ENCODE assay signal across 16 cellular contexts in genomic region chr9:105403552-105404246, GRCh38. TPM values are rescaled to one million over a fixed set of nuclear protein-coding genes. Genes with fewer than 3 reads are reported as not detected.
DNase-seq lines count a peak whose midpoint lies in the region; ATAC-seq and TF ChIP-seq lines count a peak whose summit lies in the region.
"Had no signal": no experiment of that assay in that cellular context is flagged by ENCODE, and none has a peak within 500 bp of the region (broad histone marks: within the 10 kb centered on the region; RNA-seq: fewer than 3 reads in every experiment).

No MANE protein-coding gene starts in this region.

- peaks cover 3% of the 10 kb centered on the region; the same call in 1 of the 2 replicates for H3F3A ChIP-seq in OCI-LY1 (ENCODE audit: insufficient read depth, low read length)
- peaks cover 20% of the 10 kb centered on the region for H3F3A ChIP-seq in neural progenitor cell (ENCODE audit: low read depth)

- H3K27me3 Mint-ChIP-seq in glutamatergic neuron (ENCODE audit: unreplicated experiment), result peaks cover 5% of the 10 kb centered on the region
- peaks cover 2% of the 10 kb centered on the region for H3K27me3 Mint-ChIP-seq in neural progenitor cell (ENCODE audit: insufficient read depth, low read depth)
- peaks cover 56% of the 10 kb centered on the region for H3K27me3 Mint-ChIP-seq in activated CD4-positive, alpha-beta T cell treated with anti-CD3 and anti-CD28 coated beads, Interleukin-2, amount 10 ng/mL, durations not matched to agents 7 days and 5 days

- H3K4me3 Mint-ChIP-seq in glutamatergic neuron (ENCODE audit: unreplicated experiment), result no peak overlapping the region
- no peak overlapping the region for H3K4me3 Mint-ChIP-seq in neural progenitor cell
- no peak overlapping the region for H3K4me3 Mint-ChIP-seq in activated CD4-positive, alpha-beta T cell treated with anti-CD3 and anti-CD28 coated beads, Interleukin-2, amount 10 ng/mL, durations not matched to agents 7 days and 5 days

- H3K9me3 Mint-ChIP-seq in glutamatergic neuron (ENCODE audit: unreplicated experiment) (peaks cover 12% of the 10 kb centered on the region), neural progenitor cell (peaks cover 9% of the 10 kb centered on the region)
- peaks cover 3% of the 10 kb centered on the region for H3K9me3 Mint-ChIP-seq in activated CD4-positive, alpha-beta T cell treated with anti-CD3 and anti-CD28 coated beads, Interleukin-2, amount 10 ng/mL, durations not matched to agents 7 days and 5 days

- H3K27ac ChIP-seq in OCI-LY1 (ENCODE audit: low read depth, low read length, poor library complexity, severe bottlenecking) (peak overlapping the region; percentile 95), neural progenitor cell (no peak overlapping the region), ascending aorta (no peak overlapping the region)
- H3K27ac ChIP-seq: 22Rv1, Peyer's patch had no signal

- H3K4me3 ChIP-seq in OCI-LY1 (ENCODE audit: low read depth, low read length, poor library complexity, severe bottlenecking), result no peak overlapping the region
- H3K4me3 ChIP-seq in neural progenitor cell, result no peak overlapping the region
- H3K4me3 ChIP-seq in ascending aorta, result no peak overlapping the region
- H3K4me3 ChIP-seq: Peyer's patch had no signal

- H3K27ac Mint-ChIP-seq in glutamatergic neuron (ENCODE audit: unreplicated experiment) (peak overlapping the region; percentile 22), neural progenitor cell (no peak overlapping the region)
- H3K27ac Mint-ChIP-seq in activated CD4-positive, alpha-beta T cell treated with anti-CD3 and anti-CD28 coated beads, Interleukin-2, amount 10 ng/mL, durations not matched to agents 7 days and 5 days, result no peak overlapping the region

- no peaks in the 10 kb centered on the region for H3K36me3 ChIP-seq in OCI-LY1 (ENCODE audit: insufficient read depth, low read length)
- H3K36me3 ChIP-seq in neural progenitor cell, result no peaks in the 10 kb centered on the region
- H3K36me3 ChIP-seq in ascending aorta, result no peaks in the 10 kb centered on the region
- H3K36me3 ChIP-seq: Peyer's patch had no signal

- H3K27me3 ChIP-seq in OCI-LY1 (ENCODE audit: insufficient read depth, low read length) (no peaks in the 10 kb centered on the region), neural progenitor cell (no peaks in the 10 kb centered on the region), ascending aorta (no peaks in the 10 kb centered on the region)
- H3K27me3 ChIP-seq: Peyer's patch had no signal

- no peaks in the 10 kb centered on the region for H4K20me1 ChIP-seq in OCI-LY1 (ENCODE audit: insufficient read depth, low read length)
- H4K20me1 ChIP-seq in neural progenitor cell (ENCODE audit: low read depth), result no peaks in the 10 kb centered on the region

- H3K79me2 ChIP-seq in OCI-LY1 (ENCODE audit: insufficient read depth, low read length) (no peaks in the 10 kb centered on the region), neural progenitor cell (ENCODE audit: low read depth) (no peaks in the 10 kb centered on the region)

- H3K4me1 ChIP-seq in OCI-LY1 (ENCODE audit: insufficient read depth, low read length, severe bottlenecking) (peaks cover 56% of the 10 kb centered on the region), neural progenitor cell (peaks cover 38% of the 10 kb centered on the region), ascending aorta (no peaks in the 10 kb centered on the region)
- H3K4me1 ChIP-seq: Peyer's patch had no signal

- H3K9me3 ChIP-seq in OCI-LY1 (ENCODE audit: low read length) (peaks cover 3% of the 10 kb centered on the region; the same call in 1 of the 2 replicates), neural progenitor cell (ENCODE audit: low read depth) (no peaks in the 10 kb centered on the region), ascending aorta (peaks cover 0 to 14% of the 10 kb centered on the region in 2 donors)
- H3K9me3 ChIP-seq: Peyer's patch had no signal

- ATAC-seq in HG02840 (IDR thresholded peaks at IDR 0.05; ENCODE audit: low FRiP score, unreplicated experiment), result no peak

- TF ChIP-seq CTCF in OCI-LY1 (IDR thresholded peaks at IDR 0.05; ENCODE audit: low read length) (no peak), glutamatergic neuron (IDR thresholded peaks at IDR 0.05; ENCODE audit: partially characterized antibody, unreplicated experiment) (no peak), neural progenitor cell (IDR thresholded peaks at IDR 0.05) (no peak), ascending aorta (IDR thresholded peaks at IDR 0.05) (no peak)

- no peaks in the 10 kb centered on the region for H3K9me2 ChIP-seq in OCI-LY1 (ENCODE audit: low read depth, low read length)

- CTCF ChIA-PET in activated CD4-positive, alpha-beta T cell treated with anti-CD3 and anti-CD28 coated beads, Interleukin-2, amount 10 ng/mL, durations not matched to agents 7 days and 5 days (lab: Charles Lee), result interaction anchor here (0.5 to 0.6 kb wide), 3 partner anchors 18 to 295 kb away, joined by 3 to 4 read pairs (median 3); no protein-coding TSS in a partner anchor

- H3K9ac ChIP-seq in OCI-LY1 (ENCODE audit: low read length) (no peak overlapping the region), neural progenitor cell (no peak overlapping the region)

- DNase-seq in NCI-H82 (lab: John Stamatoyannopoulos, UW) (peak; percentile 49), NCI-H82 treated with DMSO at 0.1 percent for 48 hours (lab: John Stamatoyannopoulos, UW; ENCODE audit: unreplicated experiment) (no peak), glutamatergic neuron (no peak), neural progenitor cell (ENCODE audit: low spot score) (no peak), ascending aorta (ENCODE audit: low spot score in 2 of 2) (no peak)
- DNase-seq in activated CD4-positive, alpha-beta T cell treated with anti-CD3 and anti-CD28 coated beads, Interleukin-2, amount 10 ng/mL, durations not matched to agents 7 days and 5 days, result no peak
- DNase-seq: KBM-7, NCI-H1092 treated with DMSO at 0.1 percent for 48 hours, NCI-H1694, NCI-H345, NCI-H69, Peyer's patch, Right ventricle myocardium superior had no signal

- H3K4me1 Mint-ChIP-seq in glutamatergic neuron (ENCODE audit: low read depth, unreplicated experiment) (peaks cover 21% of the 10 kb centered on the region), neural progenitor cell (peaks cover 12% of the 10 kb centered on the region)
- peaks cover 38% of the 10 kb centered on the region for H3K4me1 Mint-ChIP-seq in activated CD4-positive, alpha-beta T cell treated with anti-CD3 and anti-CD28 coated beads, Interleukin-2, amount 10 ng/mL, durations not matched to agents 7 days and 5 days

- H3K4me2 ChIP-seq in OCI-LY1 (ENCODE audit: low read length), result peak overlapping the region; percentile 24; the same call in 1 of the 2 replicates
- no peak overlapping the region for H3K4me2 ChIP-seq in neural progenitor cell

- H3K36me3 Mint-ChIP-seq in glutamatergic neuron (ENCODE audit: unreplicated experiment) (no peaks in the 10 kb centered on the region), neural progenitor cell (peaks cover 6% of the 10 kb centered on the region)
- peaks cover 8% of the 10 kb centered on the region for H3K36me3 Mint-ChIP-seq in activated CD4-positive, alpha-beta T cell treated with anti-CD3 and anti-CD28 coated beads, Interleukin-2, amount 10 ng/mL, durations not matched to agents 7 days and 5 days (ENCODE audit: low read depth)

- H2AFZ ChIP-seq in OCI-LY1 (ENCODE audit: low read length), result no peak overlapping the region
- H2AFZ ChIP-seq in neural progenitor cell (replicated peaks), result peak overlapping the region; percentile 19

- intact Hi-C loops in ascending aorta (cut with DNase I), result no loop called here

- POLR2A ChIA-PET in activated CD4-positive, alpha-beta T cell treated with anti-CD3 and anti-CD28 coated beads, Interleukin-2, amount 10 ng/mL, durations not matched to agents 7 days and 5 days (lab: Charles Lee), result no interaction called here

RNA-seq across cellular contexts. Expression of gene FSD1L, which starts 44.1 kb away (rescaled TPM):
- total RNA-seq in glutamatergic neuron (ENCODE audit: unreplicated experiment) (32.5 TPM), neural progenitor cell (ENCODE audit: low replicate concordance) (11.5 and 19.8 TPM in 2 replicates), ascending aorta (0.43 TPM)
- total RNA-seq in activated CD4-positive, alpha-beta T cell treated with anti-CD3 and anti-CD28 coated beads, Interleukin-2, amount 10 ng/mL, durations not matched to agents 7 days and 5 days, result 1 to 10 TPM; 8.1 TPM
